Comparison of ENCODE assay signal across 1 cellular context in genomic region chr12:75289678-75290200, GRCh38.
TF ChIP-seq lines count a peak whose summit lies in the region.

No MANE protein-coding gene starts in this region.

TF ChIP-seq in WTC11, 78 proteins besides CTCF, POLR2A, EP300 and RAD21 (continued from another document):
- no peak for TF ChIP-seq ZNF281 (CRISPR knock-in tag; IDR thresholded peaks at IDR 0.05)
- TF ChIP-seq SOX15 (CRISPR knock-in tag; IDR thresholded peaks at IDR 0.05): no peak
- no peak for TF ChIP-seq MYBL2 (CRISPR knock-in tag; IDR thresholded peaks at IDR 0.05)
- TF ChIP-seq OVOL2 (CRISPR knock-in tag; IDR thresholded peaks at IDR 0.05; ENCODE audit: borderline replicate concordance): no peak
- no peak for TF ChIP-seq STAT6 (CRISPR knock-in tag; conservative IDR thresholded peaks at IDR 0.05; ENCODE audit: low read depth)
- TF ChIP-seq TEAD1 (CRISPR knock-in tag; IDR thresholded peaks at IDR 0.05): no peak
- TF ChIP-seq TCF7 (CRISPR knock-in tag; IDR thresholded peaks at IDR 0.05; ENCODE audit: low read depth): no peak
- no peak for TF ChIP-seq ESRRA (CRISPR knock-in tag; IDR thresholded peaks at IDR 0.05; ENCODE audit: borderline replicate concordance)
